ENCODE assay signal across 1 cellular context in the genomic region with DNA sequence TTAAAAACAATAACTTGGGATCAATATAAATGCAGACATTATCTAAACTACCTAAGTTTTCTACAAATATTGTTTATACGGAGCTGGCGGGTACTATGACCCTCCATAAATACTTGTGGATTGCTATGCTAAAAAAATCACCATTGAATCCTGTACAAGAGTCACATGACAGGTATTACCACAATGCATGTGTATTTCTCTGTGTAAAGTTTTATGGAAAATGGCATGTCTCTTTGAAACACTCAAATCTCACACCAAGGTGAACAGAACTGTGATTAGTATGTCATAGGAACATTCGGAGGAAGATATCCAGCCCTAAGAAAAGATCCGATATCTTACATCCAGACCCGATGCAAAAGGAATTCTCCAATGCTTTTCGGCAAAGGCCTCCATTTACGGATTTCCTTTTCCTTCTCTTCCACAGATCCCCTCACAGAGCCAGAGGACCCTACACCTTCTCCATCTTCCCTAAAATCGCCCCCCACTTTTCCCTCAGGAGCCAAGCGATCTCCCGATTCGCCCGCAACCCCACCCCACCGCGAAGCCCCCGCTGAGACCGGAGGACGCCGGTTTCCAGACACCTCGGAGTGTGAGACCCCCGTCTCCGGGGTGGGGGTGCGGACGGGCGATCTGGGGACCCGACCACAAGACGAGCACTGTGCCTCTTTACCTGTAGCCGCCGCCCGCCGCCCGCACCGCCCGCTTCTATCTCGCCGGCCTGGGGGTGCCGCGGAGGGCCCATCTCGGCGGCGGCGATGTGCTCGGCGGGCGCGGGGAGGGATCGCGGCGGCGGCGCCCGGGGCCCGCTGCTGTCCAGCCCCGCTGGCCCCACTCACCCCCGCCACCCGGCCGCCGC.
TF ChIP-seq lines count a peak whose summit lies in the region.

No MANE protein-coding gene starts in this region.

TF ChIP-seq in K562, 482 proteins besides CTCF, POLR2A, EP300 and RAD21 (continued from another document and continues in another):
- TF ChIP-seq, protein P1, sequence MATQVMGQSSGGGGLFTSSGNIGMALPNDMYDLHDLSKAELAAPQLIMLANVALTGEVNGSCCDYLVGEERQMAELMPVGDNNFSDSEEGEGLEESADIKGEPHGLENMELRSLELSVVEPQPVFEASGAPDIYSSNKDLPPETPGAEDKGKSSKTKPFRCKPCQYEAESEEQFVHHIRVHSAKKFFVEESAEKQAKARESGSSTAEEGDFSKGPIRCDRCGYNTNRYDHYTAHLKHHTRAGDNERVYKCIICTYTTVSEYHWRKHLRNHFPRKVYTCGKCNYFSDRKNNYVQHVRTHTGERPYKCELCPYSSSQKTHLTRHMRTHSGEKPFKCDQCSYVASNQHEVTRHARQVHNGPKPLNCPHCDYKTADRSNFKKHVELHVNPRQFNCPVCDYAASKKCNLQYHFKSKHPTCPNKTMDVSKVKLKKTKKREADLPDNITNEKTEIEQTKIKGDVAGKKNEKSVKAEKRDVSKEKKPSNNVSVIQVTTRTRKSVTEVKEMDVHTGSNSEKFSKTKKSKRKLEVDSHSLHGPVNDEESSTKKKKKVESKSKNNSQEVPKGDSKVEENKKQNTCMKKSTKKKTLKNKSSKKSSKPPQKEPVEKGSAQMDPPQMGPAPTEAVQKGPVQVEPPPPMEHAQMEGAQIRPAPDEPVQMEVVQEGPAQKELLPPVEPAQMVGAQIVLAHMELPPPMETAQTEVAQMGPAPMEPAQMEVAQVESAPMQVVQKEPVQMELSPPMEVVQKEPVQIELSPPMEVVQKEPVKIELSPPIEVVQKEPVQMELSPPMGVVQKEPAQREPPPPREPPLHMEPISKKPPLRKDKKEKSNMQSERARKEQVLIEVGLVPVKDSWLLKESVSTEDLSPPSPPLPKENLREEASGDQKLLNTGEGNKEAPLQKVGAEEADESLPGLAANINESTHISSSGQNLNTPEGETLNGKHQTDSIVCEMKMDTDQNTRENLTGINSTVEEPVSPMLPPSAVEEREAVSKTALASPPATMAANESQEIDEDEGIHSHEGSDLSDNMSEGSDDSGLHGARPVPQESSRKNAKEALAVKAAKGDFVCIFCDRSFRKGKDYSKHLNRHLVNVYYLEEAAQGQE (CRISPR knock-in tag; IDR thresholded peaks at IDR 0.05; ENCODE audit: low read depth): peak; percentile 68; the same call in 1 of the 2 replicates
- TF ChIP-seq RAD51 (IDR thresholded peaks at IDR 0.05; ENCODE audit: borderline replicate concordance, low read depth) (peak; percentile 27; the same call in 1 of the 2 replicates), XRCC5 (IDR thresholded peaks at IDR 0.05; ENCODE audit: low read depth, low read length) (no peak), CCNT2 (IDR thresholded peaks at IDR 0.05; ENCODE audit: borderline replicate concordance, extremely low read depth, insufficient read length, low read depth, low read length) (peak; percentile 31), TEAD4 (IDR thresholded peaks at IDR 0.05; ENCODE audit: low read length) (no peak), TEAD4 (CRISPR knock-in tag; IDR thresholded peaks at IDR 0.05; ENCODE audit: borderline replicate concordance) (no peak), TBP (optimal IDR thresholded peaks at IDR 0.05; ENCODE audit: low read depth, low read length) (peak; percentile 4), BCL6 (CRISPR knock-in tag; IDR thresholded peaks at IDR 0.05) (no peak), ZNF740 (CRISPR knock-in tag; IDR thresholded peaks at IDR 0.05) (0 out of 2 replicates have a peak, but pooled peaks have one; percentile 34), ZNF740 (tag; IDR thresholded peaks at IDR 0.05) (no peak; a peak in 1 of 4 replicates), MEF2A (IDR thresholded peaks at IDR 0.05; ENCODE audit: control insufficient read depth, low read depth, low read length) (no peak), KDM5B (IDR thresholded peaks at IDR 0.05; ENCODE audit: insufficient replicate concordance, low read depth, low read length) (peak; percentile 10), RNF219 (CRISPR knock-in tag; IDR thresholded peaks at IDR 0.05) (no peak), POLR2AphosphoS5 (IDR thresholded peaks at IDR 0.05; ENCODE audit: control insufficient read depth, insufficient read depth, low read depth, low read length) (no peak), ZNF584 (CRISPR knock-in tag; IDR thresholded peaks at IDR 0.05; ENCODE audit: low read depth) (no peak), ARID1B (IDR thresholded peaks at IDR 0.05) (no peak), GTF2A2 (tag; IDR thresholded peaks at IDR 0.05) (no peak), TRIM24 (IDR thresholded peaks at IDR 0.05) (no peak), SIN3A (IDR thresholded peaks at IDR 0.05; ENCODE audit: borderline replicate concordance in 2 of 2, control insufficient read depth in 1 of 2, low read depth in 2 of 2, low read length in 2 of 2) (peak in 1 of 2 experiments; percentile 57; a peak in 1 of 4 replicates), BRCA1 (IDR thresholded peaks at IDR 0.05) (no peak), BRCA1 (CRISPR knock-in tag; IDR thresholded peaks at IDR 0.05) (no peak), RFX5 (IDR thresholded peaks at IDR 0.05; ENCODE audit: low read depth, low read length) (no peak), NONO (IDR thresholded peaks at IDR 0.05; ENCODE audit: low read depth in 2 of 2, low read length in 1 of 2) (0 out of 4 replicates have a peak, but pooled peaks of 1 of the 2 experiments have one; percentile 15)
- TF ChIP-seq, protein P2, sequence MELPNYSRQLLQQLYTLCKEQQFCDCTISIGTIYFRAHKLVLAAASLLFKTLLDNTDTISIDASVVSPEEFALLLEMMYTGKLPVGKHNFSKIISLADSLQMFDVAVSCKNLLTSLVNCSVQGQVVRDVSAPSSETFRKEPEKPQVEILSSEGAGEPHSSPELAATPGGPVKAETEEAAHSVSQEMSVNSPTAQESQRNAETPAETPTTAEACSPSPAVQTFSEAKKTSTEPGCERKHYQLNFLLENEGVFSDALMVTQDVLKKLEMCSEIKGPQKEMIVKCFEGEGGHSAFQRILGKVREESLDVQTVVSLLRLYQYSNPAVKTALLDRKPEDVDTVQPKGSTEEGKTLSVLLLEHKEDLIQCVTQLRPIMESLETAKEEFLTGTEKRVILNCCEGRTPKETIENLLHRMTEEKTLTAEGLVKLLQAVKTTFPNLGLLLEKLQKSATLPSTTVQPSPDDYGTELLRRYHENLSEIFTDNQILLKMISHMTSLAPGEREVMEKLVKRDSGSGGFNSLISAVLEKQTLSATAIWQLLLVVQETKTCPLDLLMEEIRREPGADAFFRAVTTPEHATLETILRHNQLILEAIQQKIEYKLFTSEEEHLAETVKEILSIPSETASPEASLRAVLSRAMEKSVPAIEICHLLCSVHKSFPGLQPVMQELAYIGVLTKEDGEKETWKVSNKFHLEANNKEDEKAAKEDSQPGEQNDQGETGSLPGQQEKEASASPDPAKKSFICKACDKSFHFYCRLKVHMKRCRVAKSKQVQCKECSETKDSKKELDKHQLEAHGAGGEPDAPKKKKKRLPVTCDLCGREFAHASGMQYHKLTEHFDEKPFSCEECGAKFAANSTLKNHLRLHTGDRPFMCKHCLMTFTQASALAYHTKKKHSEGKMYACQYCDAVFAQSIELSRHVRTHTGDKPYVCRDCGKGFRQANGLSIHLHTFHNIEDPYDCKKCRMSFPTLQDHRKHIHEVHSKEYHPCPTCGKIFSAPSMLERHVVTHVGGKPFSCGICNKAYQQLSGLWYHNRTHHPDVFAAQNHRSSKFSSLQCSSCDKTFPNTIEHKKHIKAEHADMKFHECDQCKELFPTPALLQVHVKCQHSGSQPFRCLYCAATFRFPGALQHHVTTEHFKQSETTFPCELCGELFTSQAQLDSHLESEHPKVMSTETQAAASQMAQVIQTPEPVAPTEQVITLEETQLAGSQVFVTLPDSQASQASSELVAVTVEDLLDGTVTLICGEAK (IDR thresholded peaks at IDR 0.05): peak; percentile 53; the same call in 1 of the 2 replicates
- TF ChIP-seq, protein P2 (CRISPR knock-in tag; IDR thresholded peaks at IDR 0.05): no peak
- TF ChIP-seq, protein P3, sequence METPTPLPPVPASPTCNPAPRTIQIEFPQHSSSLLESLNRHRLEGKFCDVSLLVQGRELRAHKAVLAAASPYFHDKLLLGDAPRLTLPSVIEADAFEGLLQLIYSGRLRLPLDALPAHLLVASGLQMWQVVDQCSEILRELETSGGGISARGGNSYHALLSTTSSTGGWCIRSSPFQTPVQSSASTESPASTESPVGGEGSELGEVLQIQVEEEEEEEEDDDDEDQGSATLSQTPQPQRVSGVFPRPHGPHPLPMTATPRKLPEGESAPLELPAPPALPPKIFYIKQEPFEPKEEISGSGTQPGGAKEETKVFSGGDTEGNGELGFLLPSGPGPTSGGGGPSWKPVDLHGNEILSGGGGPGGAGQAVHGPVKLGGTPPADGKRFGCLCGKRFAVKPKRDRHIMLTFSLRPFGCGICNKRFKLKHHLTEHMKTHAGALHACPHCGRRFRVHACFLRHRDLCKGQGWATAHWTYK (CRISPR knock-in tag; IDR thresholded peaks at IDR 0.05): peak; percentile 32; the same call in 1 of the 2 replicates
- TF ChIP-seq, protein P4, sequence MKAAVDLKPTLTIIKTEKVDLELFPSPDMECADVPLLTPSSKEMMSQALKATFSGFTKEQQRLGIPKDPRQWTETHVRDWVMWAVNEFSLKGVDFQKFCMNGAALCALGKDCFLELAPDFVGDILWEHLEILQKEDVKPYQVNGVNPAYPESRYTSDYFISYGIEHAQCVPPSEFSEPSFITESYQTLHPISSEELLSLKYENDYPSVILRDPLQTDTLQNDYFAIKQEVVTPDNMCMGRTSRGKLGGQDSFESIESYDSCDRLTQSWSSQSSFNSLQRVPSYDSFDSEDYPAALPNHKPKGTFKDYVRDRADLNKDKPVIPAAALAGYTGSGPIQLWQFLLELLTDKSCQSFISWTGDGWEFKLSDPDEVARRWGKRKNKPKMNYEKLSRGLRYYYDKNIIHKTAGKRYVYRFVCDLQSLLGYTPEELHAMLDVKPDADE (conservative IDR thresholded peaks at IDR 0.05; ENCODE audit: control insufficient read depth, low read depth, low read length): 0 out of 2 replicates have a peak, but pooled peaks have one; percentile 20
- TF ChIP-seq, protein P5, sequence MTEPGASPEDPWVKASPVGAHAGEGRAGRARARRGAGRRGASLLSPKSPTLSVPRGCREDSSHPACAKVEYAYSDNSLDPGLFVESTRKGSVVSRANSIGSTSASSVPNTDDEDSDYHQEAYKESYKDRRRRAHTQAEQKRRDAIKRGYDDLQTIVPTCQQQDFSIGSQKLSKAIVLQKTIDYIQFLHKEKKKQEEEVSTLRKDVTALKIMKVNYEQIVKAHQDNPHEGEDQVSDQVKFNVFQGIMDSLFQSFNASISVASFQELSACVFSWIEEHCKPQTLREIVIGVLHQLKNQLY (CRISPR knock-in tag; conservative IDR thresholded peaks at IDR 0.05): no peak
- TF ChIP-seq, protein P6, sequence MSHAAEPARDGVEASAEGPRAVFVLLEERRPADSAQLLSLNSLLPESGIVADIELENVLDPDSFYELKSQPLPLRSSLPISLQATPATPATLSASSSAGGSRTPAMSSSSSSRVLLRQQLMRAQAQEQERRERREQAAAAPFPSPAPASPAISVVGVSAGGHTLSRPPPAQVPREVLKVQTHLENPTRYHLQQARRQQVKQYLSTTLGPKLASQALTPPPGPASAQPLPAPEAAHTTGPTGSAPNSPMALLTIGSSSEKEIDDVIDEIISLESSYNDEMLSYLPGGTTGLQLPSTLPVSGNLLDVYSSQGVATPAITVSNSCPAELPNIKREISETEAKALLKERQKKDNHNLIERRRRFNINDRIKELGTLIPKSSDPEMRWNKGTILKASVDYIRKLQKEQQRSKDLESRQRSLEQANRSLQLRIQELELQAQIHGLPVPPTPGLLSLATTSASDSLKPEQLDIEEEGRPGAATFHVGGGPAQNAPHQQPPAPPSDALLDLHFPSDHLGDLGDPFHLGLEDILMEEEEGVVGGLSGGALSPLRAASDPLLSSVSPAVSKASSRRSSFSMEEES (CRISPR knock-in tag; IDR thresholded peaks at IDR 0.05): peak; percentile 85
